Comparison of ENCODE assay signal across 27 cellular contexts in genomic region chr9:75289332-75289731, GRCh38.
"Had no signal": no experiment of that assay in that cellular context is flagged by ENCODE, and none has a peak within 500 bp of the region (broad histone marks: within the 10 kb centered on the region; RNA-seq: fewer than 3 reads in every experiment).

No MANE protein-coding gene starts in this region.

- FAIRE-seq: urothelium cell line had no signal

- H3K27ac ChIP-seq: stomach, suprapubic skin, testis, thoracic aorta, thyroid gland, tibial artery, tibial nerve, transverse colon, upper lobe of left lung, upper lobe of right lung, uterus, vagina had no signal

- H3K4me3 ChIP-seq: stomach, suprapubic skin, testis, thoracic aorta, thyroid gland, tibial artery, tibial nerve, transverse colon, upper lobe of left lung, upper lobe of right lung, uterus, vagina had no signal

- H3K4me1 ChIP-seq: stomach, suprapubic skin, testis, thyroid gland, tibial artery, tibial nerve, transverse colon, upper lobe of left lung, upper lobe of right lung, uterus, vagina had no signal

- ATAC-seq: stimulated activated effector memory CD8-positive, alpha-beta T cell treated with anti-CD3 and anti-CD28 coated beads, Interleukin-12 subunit alpha, Interleukin-12 subunit beta, amount 100 ng/mL, for 72 hours; stimulated activated memory B cell treated with anti-CD40 and anti-IgM and Interleukin-4, amounts not matched to agents 10 μg/mL and 1 μg/mL and 100 μg/mL, for 72 hours; stimulated activated naive B cell treated with anti-CD40 and anti-IgM and Interleukin-4, amounts not matched to agents 10 μg/mL and 1 μg/mL and 100 μg/mL, for 72 hours; stimulated activated naive CD8-positive, alpha-beta T cell treated with anti-CD3 and anti-CD28 coated beads, Interleukin-15, amount 100 ng/mL, for 72 hours; stimulated activated naive CD8-positive, alpha-beta T cell treated with anti-CD3 and anti-CD28 coated beads, Interleukin-15, Interleukin-2, amounts not matched to agents 100 U/mL and 50 U/mL, for 24 hours; upper lobe of right lung had no signal

- H3K36me3 ChIP-seq: stomach, suprapubic skin, thoracic aorta, thyroid gland, tibial artery, tibial nerve, transverse colon, upper lobe of left lung, upper lobe of right lung, uterus, vagina had no signal

- H3K9me3 ChIP-seq: suprapubic skin, testis, thoracic aorta, thyroid gland, upper lobe of right lung, uterus, vagina had no signal

- H3K27me3 ChIP-seq: stomach, suprapubic skin, testis, thyroid gland, tibial artery, tibial nerve, transverse colon, upper lobe of left lung, upper lobe of right lung, uterus, vagina had no signal

- DNase-seq: stimulated activated CD4-positive, alpha-beta T cell treated with anti-CD3 and anti-CD28 coated beads, Interleukin-2, amount 100 ng/mL, for 48 hours; stimulated activated CD4-positive, alpha-beta T cell treated with anti-CD3 and anti-CD28 coated beads, Interleukin-4, amount 100 ng/mL, for 1 hour; stimulated activated CD4-positive, alpha-beta T cell treated with anti-CD3 and anti-CD28 coated beads, Interleukin-4, amount 100 ng/mL, for 24 hours; stimulated activated CD4-positive, alpha-beta T cell treated with anti-CD3 and anti-CD28 coated beads, Interleukin-4, amount 100 ng/mL, for 4 hours; stimulated activated CD8-positive, alpha-beta memory T cell treated with anti-CD3 and anti-CD28 coated beads, Interleukin-4, amount 100 ng/mL, for 48 hours; stimulated activated naive B cell treated with anti-CD40 and anti-IgM and Interleukin-4, amounts not matched to agents 10 μg/mL and 1 μg/mL and 100 μg/mL, for 72 hours; stimulated activated naive CD4-positive, alpha-beta T cell; stimulated activated naive CD4-positive, alpha-beta T cell treated with Interleukin-2 at 50 U/mL for 16 hours; stimulated activated naive CD8-positive, alpha-beta T cell treated with anti-CD3 and anti-CD28 coated beads, Interleukin-15, amount 100 ng/mL, for 72 hours; stimulated activated naive CD8-positive, alpha-beta T cell treated with anti-CD3 and anti-CD28 coated beads, Interleukin-15, Interleukin-2, amounts not matched to agents 100 U/mL and 50 U/mL, for 24 hours; stomach; substantia nigra; testis; thyroid gland; tibial artery; transverse colon; trophoblast cell; upper lobe of left lung; upper lobe of right lung; uterus had no signal
